8 cellular contexts compared by ENCODE assay signal in the genomic region with DNA sequence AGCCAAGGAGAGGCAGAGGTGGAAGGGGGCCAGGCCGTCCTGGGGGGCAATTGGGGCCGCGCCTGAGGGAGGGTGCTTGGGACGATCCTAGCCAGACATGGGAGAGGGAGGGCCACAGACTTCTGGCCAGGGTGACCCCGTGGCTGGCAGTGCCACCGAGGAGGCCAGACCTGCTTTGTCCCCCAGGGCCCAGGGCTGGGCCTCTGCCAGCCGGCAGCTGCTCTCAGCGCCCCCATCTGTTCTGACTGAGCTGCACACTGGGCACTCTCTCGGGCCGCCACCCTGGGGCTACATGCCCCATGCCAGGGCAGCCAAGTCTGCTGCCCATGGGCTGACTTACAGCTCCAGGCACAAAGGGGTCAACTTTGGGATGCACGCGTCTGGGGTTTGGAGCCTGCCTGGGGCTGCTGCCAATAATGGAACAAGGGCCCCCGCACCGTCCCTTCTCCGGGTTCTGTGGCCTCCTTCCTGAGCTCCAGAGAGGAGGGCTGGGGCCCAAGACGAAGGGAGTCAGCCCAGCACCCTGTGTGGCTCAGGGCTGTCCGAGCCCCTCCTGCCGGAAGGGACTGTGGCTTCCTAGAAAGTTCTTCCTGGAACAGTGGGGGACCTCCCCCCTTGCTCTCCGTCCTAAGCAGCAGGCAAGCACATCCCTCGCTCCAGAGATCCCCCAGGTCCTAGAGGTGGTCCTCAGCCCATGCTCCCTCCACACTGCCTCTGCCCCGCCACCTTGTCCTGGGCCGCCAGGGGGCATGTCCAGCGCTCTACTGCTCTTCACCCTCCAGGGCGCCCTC. TPM values are rescaled to one million over a fixed set of nuclear protein-coding genes. Genes with fewer than 3 reads are reported as not detected.
DNase-seq lines count a peak whose midpoint lies in the region; ATAC-seq and TF ChIP-seq lines count a peak whose summit lies in the region.

No MANE protein-coding gene starts in this region.

- TF ChIP-seq CTCF in GM12865 (IDR thresholded peaks at IDR 0.05; ENCODE audit: insufficient read depth, low read depth, low read length, missing control alignments) (peak; percentile 3), PC-3 (conservative IDR thresholded peaks at IDR 0.05; ENCODE audit: low read depth, low read length) (peak; percentile 38), endodermal cell (conservative IDR thresholded peaks at IDR 0.05) (peak; percentile 70)

- peaks cover 14% of the 10 kb centered on the region for H3K27me3 Mint-ChIP-seq in endodermal cell (ENCODE audit: insufficient read depth)

- peak overlapping the region; percentile 62 for H3K4me3 Mint-ChIP-seq in endodermal cell

- H3K4me2 ChIP-seq in PC-3 (ENCODE audit: low read length), result peak overlapping the region; percentile 100

- no peaks in the 10 kb centered on the region for H4K20me1 ChIP-seq in PC-3 (ENCODE audit: low read length)

- H3K27ac ChIP-seq in PC-3 (ENCODE audit: low read length), result no peak overlapping the region
- no peak overlapping the region for H3K27ac ChIP-seq in endodermal cell (ENCODE audit: low read depth, low read length)

- POLR2A ChIA-PET in PC-3 (lab: Charles Lee; ENCODE audit: unreplicated experiment), result no interaction called here

- WGBS in endodermal cell (ENCODE audit: insufficient coverage in 1 of 2, insufficient read length in 1 of 2), 2 experiments, result 41 to 44% methylated on average over 18 to 24 of the region's 24 CpGs

- H3K9me3 Mint-ChIP-seq in endodermal cell, result no peaks in the 10 kb centered on the region

- H2AFZ ChIP-seq in PC-3 (ENCODE audit: low read length), result no peak overlapping the region

- CTCF ChIA-PET in PC-3 (lab: Charles Lee), result no interaction called here

- ATAC-seq in PC-3, result peak; percentile 6
- no peak for ATAC-seq in HG03571 (IDR thresholded peaks at IDR 0.05; ENCODE audit: unreplicated experiment)
- ATAC-seq in GM19395 (IDR thresholded peaks at IDR 0.05; ENCODE audit: unreplicated experiment), result no peak
- no peak for ATAC-seq in HG03139 (IDR thresholded peaks at IDR 0.05; ENCODE audit: unreplicated experiment)

- no peak overlapping the region for H3K4me3 ChIP-seq in GM12865 (ENCODE audit: low read depth, low read length)
- peak overlapping the region; percentile 78 for H3K4me3 ChIP-seq in PC-3 (ENCODE audit: low read length)
- peak overlapping the region; percentile 80 for H3K4me3 ChIP-seq in endodermal cell (ENCODE audit: low read length)

- H3K79me2 ChIP-seq in PC-3 (ENCODE audit: low read length), result no peaks in the 10 kb centered on the region

- DNase-seq in GM12865 (ENCODE audit: low read depth), result no peak
- peak; percentile 32 for DNase-seq in PC-3
- peak; percentile 89 for DNase-seq in endodermal cell
- peak; percentile 56 for DNase-seq in midbrain (lab: John Stamatoyannopoulos, UW)
- no peak for DNase-seq in activated CD4-positive, alpha-beta T cell treated with anti-CD3 and anti-CD28 coated beads for 1 hour

- H3K36me3 Mint-ChIP-seq in endodermal cell (ENCODE audit: low read depth), result peaks cover 4% of the 10 kb centered on the region

- H3K36me3 ChIP-seq in PC-3 (ENCODE audit: low read depth, low read length) (0 out of 2 replicates have a peak, but pooled peaks cover under 1% of the 10 kb centered on the region), endodermal cell (ENCODE audit: control insufficient read depth, insufficient read depth, low read length) (no peaks in the 10 kb centered on the region)

- BruUV-seq in PC-3 (replicated peaks; lab: Mats Ljungman, UMichigan), result no TSS peak

- H3K9me3 ChIP-seq in PC-3 (ENCODE audit: low read length) (no peaks in the 10 kb centered on the region), endodermal cell (ENCODE audit: control insufficient read depth, low read length) (no peaks in the 10 kb centered on the region)

- H3F3A ChIP-seq in PC-3 (ENCODE audit: low read length, unreplicated experiment), result no peaks in the 10 kb centered on the region

- H3K4me1 Mint-ChIP-seq in endodermal cell, result peaks cover 4% of the 10 kb centered on the region

- H3K9ac ChIP-seq in PC-3 (ENCODE audit: low read length), result peak overlapping the region; percentile 57; the same call in 1 of the 2 replicates
- peak overlapping the region; percentile 34 for H3K9ac ChIP-seq in endodermal cell (ENCODE audit: extremely low read depth, low read length, poor library complexity, severe bottlenecking)

- peaks cover 7% of the 10 kb centered on the region for H3K4me1 ChIP-seq in PC-3 (ENCODE audit: insufficient read depth, low read length)
- H3K4me1 ChIP-seq in endodermal cell (ENCODE audit: control insufficient read depth, insufficient read depth, low read length), result no peaks in the 10 kb centered on the region

- H3K27me3 ChIP-seq in PC-3 (ENCODE audit: low read length) (no peaks in the 10 kb centered on the region), endodermal cell (ENCODE audit: control insufficient read depth, insufficient read depth, low read length, poor library complexity, severe bottlenecking) (no peaks in the 10 kb centered on the region)

- intact Hi-C loops in PC-3 (cut with micrococcal nuclease), result loop anchor here (2.0 kb wide), 1 partner anchor 22 kb away; no protein-coding TSS in a partner anchor

- H3K9me2 ChIP-seq in PC-3 (replicated peaks; ENCODE audit: low read length), result no peaks in the 10 kb centered on the region

- no peak overlapping the region for H3K27ac Mint-ChIP-seq in endodermal cell

RNA-seq across cellular contexts. Expression of a gene that starts 1.1 kb away (rescaled TPM):
- total RNA-seq in PC-3 (2014; rRNA removed), result 7.9 and 8.8 TPM in 2 replicates
- 10 to 100 TPM; 15.8 to 31.0 TPM for total RNA-seq in endodermal cell
- polyA plus RNA-seq in endodermal cell (2013, experiment 1 of 2), result 16.1 TPM
- 14.1 TPM for polyA plus RNA-seq in endodermal cell (2013, experiment 2 of 2)

RNA-seq across cellular contexts. Expression of a gene that starts 27.8 kb away (rescaled TPM):
- 375 and 519 TPM in 2 replicates for total RNA-seq in PC-3 (2014; rRNA removed)
- 10 to 100 TPM; 82.5 to 87.3 TPM for total RNA-seq in endodermal cell
- polyA plus RNA-seq in endodermal cell (2013, experiment 1 of 2), result 89.7 TPM
- polyA plus RNA-seq in endodermal cell (2013, experiment 2 of 2), result 92.2 TPM

RNA-seq across cellular contexts. Expression of a gene that starts 35.8 kb away (rescaled TPM):
- total RNA-seq in PC-3 (2014; rRNA removed) (132 and 161 TPM in 2 replicates), endodermal cell (100 to 1,000 TPM in 1 of 2 donors, 10 to 100 TPM in 1; 99.7 to 114 TPM)
- 35.2 TPM for polyA plus RNA-seq in endodermal cell (2013, experiment 1 of 2)
- polyA plus RNA-seq in endodermal cell (2013, experiment 2 of 2), result 35.8 TPM

Comparison
In these comparisons a context has a peak if more than half of its experiments do, and no peak if none do; other contexts are left out.
1. DNase-seq: peak in PC-3 (single experiment), endodermal cell (single experiment) and midbrain (single experiment); none in GM12865 (single experiment) and activated CD4-positive, alpha-beta T cell treated with anti-CD3 and anti-CD28 coated beads for 1 hour (single experiment).
2. CTCF ChIP-seq: peak in every context shown above with its lines; median percentile 70 in endodermal cell; 38 in PC-3; 3 in GM12865.